ENCODE assay signal across 14 cellular contexts in genomic region chr18:12976305-12976704, GRCh38. TPM values are rescaled to one million over a fixed set of nuclear protein-coding genes. Genes with fewer than 3 reads are reported as not detected.
DNase-seq lines count a peak whose midpoint lies in the region; ATAC-seq, FAIRE-seq and TF ChIP-seq lines count a peak whose summit lies in the region.
"Had no signal": no experiment of that assay in that cellular context is flagged by ENCODE, and none has a peak within 500 bp of the region (broad histone marks: within the 10 kb centered on the region; RNA-seq: fewer than 3 reads in every experiment).

No MANE protein-coding gene starts in this region.

- H4K5ac ChIP-seq in IMR-90 (ENCODE audit: low read depth, low read length) = no peak overlapping the region

- H2AK9ac ChIP-seq in IMR-90 (replicated peaks; ENCODE audit: low read depth, low read length, poor library complexity) = peak overlapping the region; percentile 5

- no peak overlapping the region for H3K56ac ChIP-seq in IMR-90 (ENCODE audit: extremely low read depth, insufficient read depth, low read length)

- H3K9me3 Mint-ChIP-seq in MCF 10A (ENCODE audit: unreplicated experiment) = no peaks in the 10 kb centered on the region
- H3K9me3 Mint-ChIP-seq: CD4-positive, alpha-beta memory T cell had no signal

- no peak overlapping the region for H2AFZ ChIP-seq in IMR-90 (replicated peaks; ENCODE audit: low read length, poor library complexity)
- H2AFZ ChIP-seq: GM23338 had no signal

- no peak for TF ChIP-seq RAD21 in IMR-90 (IDR thresholded peaks at IDR 0.05; ENCODE audit: low read length)

- no peak overlapping the region for H3K27ac ChIP-seq in heart right ventricle
- no peak overlapping the region for H3K27ac ChIP-seq in IMR-90 (ENCODE audit: insufficient read depth, low read length)
- peak overlapping the region; percentile 91 for H3K27ac ChIP-seq in foreskin keratinocyte
- H3K27ac ChIP-seq: C4-2B had no signal

- TF ChIP-seq CTCF in heart right ventricle (IDR thresholded peaks at IDR 0.05) = no peak
- no peak for TF ChIP-seq CTCF in IMR-90 (conservative IDR thresholded peaks at IDR 0.05; ENCODE audit: low read depth, low read length)
- no peak for TF ChIP-seq CTCF in foreskin keratinocyte (conservative IDR thresholded peaks at IDR 0.05)
- TF ChIP-seq CTCF in MCF 10A (IDR thresholded peaks at IDR 0.05; ENCODE audit: unreplicated experiment) = no peak

- DNase-seq in heart right ventricle (no peak), cardiac septum (ENCODE audit: low spot score) (no peak), IMR-90 (no peak), foreskin keratinocyte (no peak), urothelium cell line (ENCODE audit: low spot score) (no peak), MCF 10A (ENCODE audit: unreplicated experiment) (no peak), OCI-M2 (lab: John Stamatoyannopoulos, UW; ENCODE audit: unreplicated experiment) (no peak)
- DNase-seq: CD4-positive, alpha-beta memory T cell; DMS79; H7 had no signal

- H4K8ac ChIP-seq in IMR-90 (ENCODE audit: low read depth in 2 of 2, low read length in 2 of 2) = 0 out of 4 replicates have a peak overlapping the region, but pooled peaks of 1 of the 2 experiments have one; percentile 4

- no peak overlapping the region for H3K23ac ChIP-seq in IMR-90 (ENCODE audit: low read depth, low read length)

- H3K14ac ChIP-seq in IMR-90 (replicated peaks; ENCODE audit: low read depth, low read length) = no peak overlapping the region

- no peak overlapping the region for H3K27ac Mint-ChIP-seq in MCF 10A (ENCODE audit: low read depth, unreplicated experiment)
- H3K27ac Mint-ChIP-seq: B cell, GM23338 had no signal

- dilution Hi-C loops in IMR-90 (cut with HindIII; ENCODE audit: low sequenced_read_pairs, unreplicated experiment) = no loop called here

- TF ChIP-seq POLR2A in IMR-90 (IDR thresholded peaks at IDR 0.05; ENCODE audit: low read depth, low read length) = no peak

- H3K18ac ChIP-seq in IMR-90 (ENCODE audit: low read depth, low read length) = no peak overlapping the region

- H3K27me3 ChIP-seq in heart right ventricle (no peaks in the 10 kb centered on the region), IMR-90 (ENCODE audit: control insufficient read depth, insufficient read depth, low read length) (no peaks in the 10 kb centered on the region), foreskin keratinocyte (no peaks in the 10 kb centered on the region)

- H3K36me3 Mint-ChIP-seq in MCF 10A (ENCODE audit: insufficient read depth, unreplicated experiment) = peaks cover 64% of the 10 kb centered on the region

- H3K36me3 ChIP-seq in heart right ventricle = peaks cover 0 to 75% (median 12%) of the 10 kb centered on the region in 9 donors
- H3K36me3 ChIP-seq in IMR-90 (ENCODE audit: control insufficient read depth, insufficient read depth, low read length) = peaks cover 32% of the 10 kb centered on the region

- in situ Hi-C loops in IMR-90 (cut with MboI; ENCODE audit: low sequenced_read_pairs) = loop anchor here (25.0 kb wide), 1 partner anchor 761 kb away; the partner anchor contains the start of genes FAM210A and RNMT

- peaks cover 7% of the 10 kb centered on the region for H3K4me1 Mint-ChIP-seq in MCF 10A (ENCODE audit: insufficient read depth, unreplicated experiment)
- H3K4me1 Mint-ChIP-seq: B cell, GM23338 had no signal

- H3K4me3 Mint-ChIP-seq in MCF 10A (ENCODE audit: unreplicated experiment) = no peak overlapping the region
- H3K4me3 Mint-ChIP-seq: B cell, GM23338 had no signal

- no peak overlapping the region for H3K4ac ChIP-seq in IMR-90 (ENCODE audit: low read depth, low read length)

- H4K20me1 ChIP-seq in IMR-90 (ENCODE audit: insufficient read depth, low read length) = no peaks in the 10 kb centered on the region

- no TSS peak for BruUV-seq in IMR-90 (replicated peaks; lab: Mats Ljungman, UMichigan)
- BruUV-seq in MCF 10A (replicated peaks; lab: Mats Ljungman, UMichigan) = no TSS peak

- no peak overlapping the region for H3K9ac ChIP-seq in IMR-90 (ENCODE audit: low read depth, low read length)

- no peak overlapping the region for H2BK20ac ChIP-seq in IMR-90 (ENCODE audit: low read depth, low read length)

- H3K9me1 ChIP-seq in IMR-90 (ENCODE audit: insufficient read depth, low read length) = peaks cover 6% of the 10 kb centered on the region; the same call in 1 of the 2 replicates

- H2BK120ac ChIP-seq in IMR-90 (ENCODE audit: low read depth, low read length) = no peak overlapping the region

- H3K4me2 ChIP-seq in IMR-90 (ENCODE audit: low read depth, low read length) = no peak overlapping the region
- H3K4me2 ChIP-seq: GM23338 had no signal

- no peak overlapping the region for H4K91ac ChIP-seq in IMR-90 (ENCODE audit: insufficient read depth, low read depth, low read length)

- H2AK5ac ChIP-seq in IMR-90 (ENCODE audit: low read depth, low read length) = no peak overlapping the region

- peak in 5 of 8 donors; percentile 15 to 56 (median 40) for ATAC-seq in heart right ventricle
- ATAC-seq in IMR-90 (ENCODE audit: low read depth) = no peak
- no peak for ATAC-seq in foreskin keratinocyte
- ATAC-seq: GM23338 had no signal

- no peak overlapping the region for H2BK5ac ChIP-seq in IMR-90 (ENCODE audit: low read depth, low read length, poor library complexity, severe bottlenecking)

- 67 to 70% methylated on average over 12 of the region's 12 CpGs for WGBS in heart right ventricle, 2 donors
- WGBS in IMR-90 (ENCODE audit: extremely low coverage in 2 of 2, insufficient read length in 1 of 2), 2 experiments = 100% methylated on average over 2 of the region's 12 CpGs; no CpG with 5 or more reads in 1 of the 2 experiments

- intact Hi-C loops in heart right ventricle (cut with DNase I) (no loop called here), cardiac septum (cut with DNase I) (no loop called here), IMR-90 (cut with micrococcal nuclease) (no loop called here), MCF 10A (cut with micrococcal nuclease) (no loop called here)

- no peak overlapping the region for H2BK15ac ChIP-seq in IMR-90 (ENCODE audit: low read depth, low read length)

- peaks cover 12 to 26% of the 10 kb centered on the region in 2 experiments for H3K79me1 ChIP-seq in IMR-90 (ENCODE audit: low read depth in 1 of 2, low read length in 2 of 2)

- H3K4me3 ChIP-seq in heart right ventricle = no peak overlapping the region
- H3K4me3 ChIP-seq in IMR-90 (ENCODE audit: insufficient read depth, low read depth, low read length) = no peak overlapping the region
- H3K4me3 ChIP-seq: GM23338 had no signal

- H3K9me3 ChIP-seq in heart right ventricle (no peaks in the 10 kb centered on the region), IMR-90 (ENCODE audit: control insufficient read depth, insufficient read depth, low read length) (no peaks in the 10 kb centered on the region)

- H3K4me1 ChIP-seq in heart right ventricle (peaks cover 0 to 15% (median 0%) of the 10 kb centered on the region in 9 donors), IMR-90 (ENCODE audit: control insufficient read depth, insufficient read depth, low read length) (no peaks in the 10 kb centered on the region), foreskin keratinocyte (peaks cover 13% of the 10 kb centered on the region)

- peak; percentile 17 for FAIRE-seq in urothelium cell line (lab: Jason Lieb, UNC)
- FAIRE-seq: GM12891 had no signal

- CTCF ChIA-PET in IMR-90 (lab: Yijun Ruan, JAX) (no interaction called here), MCF 10A (lab: Yijun Ruan, JAX) (interaction anchor here (1.3 to 1.4 kb wide), 2 partner anchors 11 to 184 kb away, joined by 3 to 4 read pairs; no protein-coding TSS in a partner anchor)

- H3K27me3 Mint-ChIP-seq in MCF 10A (ENCODE audit: insufficient read depth, unreplicated experiment) = no peaks in the 10 kb centered on the region
- H3K27me3 Mint-ChIP-seq: B cell; CD4-positive, alpha-beta memory T cell had no signal

- POLR2A ChIA-PET in IMR-90 (lab: Charles Lee; ENCODE audit: unreplicated experiment) (no interaction called here), MCF 10A (lab: Yijun Ruan, JAX) (interaction anchor here (1.3 kb wide), 1 partner anchor 11 kb away, joined by 3 read pairs; no protein-coding TSS in a partner anchor)

TF ChIP-seq in IMR-90, 13 proteins besides CTCF, POLR2A, EP300 and RAD21:
- TF ChIP-seq CEBPB (IDR thresholded peaks at IDR 0.05; ENCODE audit: low read depth, low read length) (no peak), NFE2L2 (IDR thresholded peaks at IDR 0.05; ENCODE audit: low read depth, low read length) (no peak), BHLHE40 (IDR thresholded peaks at IDR 0.05; ENCODE audit: low read depth, low read length) (no peak), CHD1 (IDR thresholded peaks at IDR 0.05; ENCODE audit: low read depth, low read length) (no peak), MAFK (IDR thresholded peaks at IDR 0.05; ENCODE audit: low read depth, low read length) (no peak)

RNA-seq across cellular contexts. Expression of gene CEP192, which starts 14.9 kb away (rescaled TPM):
- total RNA-seq in heart right ventricle (10 to 100 TPM; 18.3 to 35.6 (median 32.4) TPM), cardiac septum (28.5 TPM), IMR-90 (2012; rRNA removed) (29.0 and 34.2 TPM in 2 replicates), foreskin keratinocyte (20.2 and 23.1 TPM in 2 replicates), MCF 10A (2022) (14.3 and 15.2 TPM in 2 replicates)
- polyA plus RNA-seq in heart right ventricle (10 to 100 TPM in 1 of 2 donors, 1 to 10 TPM in 1; 4.9 to 18.2 TPM), IMR-90 (2012; rRNA removed) (12.9 and 17.2 TPM in 2 replicates), foreskin keratinocyte (8.0 and 9.7 TPM in 2 replicates)
- polyA plus RNA-seq in IMR-90 (2012; cell fraction: cytosol; rRNA removed) = 3.4 and 7.1 TPM in 2 replicates
- polyA plus RNA-seq in IMR-90 (2012; cell fraction: nucleus; rRNA removed; ENCODE audit: low replicate concordance) = 10.9 and 42.0 TPM in 2 replicates

RNA-seq across cellular contexts. Expression of gene SEH1L, which starts 28.5 kb away (rescaled TPM):
- total RNA-seq in heart right ventricle (10 to 100 TPM; 15.0 to 24.6 (median 17.7) TPM), cardiac septum (21.0 TPM), IMR-90 (2012; rRNA removed) (43.0 and 45.5 TPM in 2 replicates), foreskin keratinocyte (47.5 and 55.2 TPM in 2 replicates), MCF 10A (2022) (108 and 139 TPM in 2 replicates)
- polyA plus RNA-seq in heart right ventricle (10 to 100 TPM; 11.0 to 23.1 TPM), IMR-90 (2012; rRNA removed) (25.1 and 27.6 TPM in 2 replicates), foreskin keratinocyte (22.4 and 30.0 TPM in 2 replicates)
- 9.5 and 19.0 TPM in 2 replicates for polyA plus RNA-seq in IMR-90 (2012; cell fraction: cytosol; rRNA removed)
- polyA plus RNA-seq in IMR-90 (2012; cell fraction: nucleus; rRNA removed; ENCODE audit: low replicate concordance) = 8.2 and 20.6 TPM in 2 replicates

Comparison
In these comparisons a context has a peak if more than half of its experiments do, and no peak if none do; other contexts are left out.
1. ATAC-seq: peak in heart right ventricle (5 of 8); none in IMR-90 (single experiment) and foreskin keratinocyte (single experiment).